ENCODE assay signal across 8 cellular contexts in genomic region chr4:102625232-102625930, GRCh38.
DNase-seq lines count a peak whose midpoint lies in the region; ATAC-seq and TF ChIP-seq lines count a peak whose summit lies in the region.

No MANE protein-coding gene starts in this region.

- DNase-seq in Ammon's horn (ENCODE audit: low spot score): peak; percentile 59
- DNase-seq in Peyer's patch: peak in 2 of 3 donors; percentile 33 to 73
- peak; percentile 61 for DNase-seq in activated naive CD4-positive, alpha-beta T cell treated with Interleukin-2 at 50 U/mL for 16 hours
- peak; percentile 17 for DNase-seq in hepatic stellate cell (ENCODE audit: low spot score)
- peak; percentile 68 for DNase-seq in stimulated activated CD8-positive, alpha-beta memory T cell treated with anti-CD3 and anti-CD28 coated beads, Interleukin-4, amount 100 ng/mL, for 48 hours
- no peak for DNase-seq in putamen (ENCODE audit: low spot score)

- no peaks in the 10 kb centered on the region for H3K36me3 ChIP-seq in Peyer's patch

- H3K4me1 ChIP-seq in Peyer's patch: peaks cover 0 to 9% (median 0%) of the 10 kb centered on the region in 4 donors

- ATAC-seq in GM18907 (IDR thresholded peaks at IDR 0.05; ENCODE audit: unreplicated experiment) (peak; percentile 95), HG03045 (IDR thresholded peaks at IDR 0.05; ENCODE audit: unreplicated experiment) (peak; percentile 80)

- H3K4me3 ChIP-seq in Peyer's patch: no peak overlapping the region

- H3K9me3 ChIP-seq in Peyer's patch: no peaks in the 10 kb centered on the region

- TF ChIP-seq CTCF in Peyer's patch (IDR thresholded peaks at IDR 0.05): peak in 4 of 6 experiments; percentile 25 to 47 (median 38)

- H3K27me3 ChIP-seq in Peyer's patch: no peaks in the 10 kb centered on the region

- TF ChIP-seq POLR2A in Peyer's patch (IDR thresholded peaks at IDR 0.05): no peak

- no peak overlapping the region for H3K27ac ChIP-seq in Peyer's patch
